ENCODE assay signal across 2 cellular contexts in the genomic region with DNA sequence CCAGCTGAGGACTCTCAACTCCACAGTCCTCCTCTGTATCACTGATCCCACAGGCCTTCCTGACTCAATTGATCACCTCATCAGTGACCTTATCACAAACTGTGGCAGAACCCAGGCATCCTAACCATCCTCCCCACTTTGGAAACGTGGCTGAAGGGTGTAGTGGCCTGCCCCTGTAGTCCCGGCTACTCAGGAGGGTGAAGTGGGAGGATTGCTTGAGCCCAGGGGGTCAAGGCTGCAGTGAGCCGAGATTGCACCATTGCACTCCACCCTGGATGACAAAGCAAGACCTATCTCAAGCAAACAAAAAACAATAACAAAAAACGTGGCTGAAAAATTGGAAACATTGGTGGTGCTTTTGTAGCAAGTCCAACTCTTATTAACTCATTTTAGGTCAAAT.
A peak's percentile ranks its signal among the peaks of the same experiment; 100 is the strongest.
TF ChIP-seq lines count a peak whose summit lies in the region.

No MANE protein-coding gene starts in this region.

TF ChIP-seq in IMR-90, 13 proteins besides CTCF, POLR2A, EP300 and RAD21:
- TF ChIP-seq, protein P1, sequence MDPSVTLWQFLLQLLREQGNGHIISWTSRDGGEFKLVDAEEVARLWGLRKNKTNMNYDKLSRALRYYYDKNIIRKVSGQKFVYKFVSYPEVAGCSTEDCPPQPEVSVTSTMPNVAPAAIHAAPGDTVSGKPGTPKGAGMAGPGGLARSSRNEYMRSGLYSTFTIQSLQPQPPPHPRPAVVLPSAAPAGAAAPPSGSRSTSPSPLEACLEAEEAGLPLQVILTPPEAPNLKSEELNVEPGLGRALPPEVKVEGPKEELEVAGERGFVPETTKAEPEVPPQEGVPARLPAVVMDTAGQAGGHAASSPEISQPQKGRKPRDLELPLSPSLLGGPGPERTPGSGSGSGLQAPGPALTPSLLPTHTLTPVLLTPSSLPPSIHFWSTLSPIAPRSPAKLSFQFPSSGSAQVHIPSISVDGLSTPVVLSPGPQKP (IDR thresholded peaks at IDR 0.05; ENCODE audit: borderline replicate concordance, low read depth, low read length): no peak
- TF ChIP-seq BHLHE40 (IDR thresholded peaks at IDR 0.05; ENCODE audit: low read depth, low read length) (no peak), MAFK (IDR thresholded peaks at IDR 0.05; ENCODE audit: low read depth, low read length) (no peak), MXI1 (IDR thresholded peaks at IDR 0.05; ENCODE audit: borderline replicate concordance, low read depth, low read length) (no peak), RCOR1 (IDR thresholded peaks at IDR 0.05; ENCODE audit: insufficient replicate concordance, low read length) (no peak), CHD1 (IDR thresholded peaks at IDR 0.05; ENCODE audit: low read depth, low read length) (no peak), MAZ (IDR thresholded peaks at IDR 0.05; ENCODE audit: borderline replicate concordance, low read depth, low read length) (no peak), FOS (IDR thresholded peaks at IDR 0.05; ENCODE audit: low read depth, low read length) (no peak), RFX5 (IDR thresholded peaks at IDR 0.05; ENCODE audit: low read depth, low read length) (no peak), CEBPB (IDR thresholded peaks at IDR 0.05; ENCODE audit: low read depth, low read length) (no peak), NFE2L2 (IDR thresholded peaks at IDR 0.05; ENCODE audit: low read depth, low read length) (no peak), SMC3 (IDR thresholded peaks at IDR 0.05; ENCODE audit: low read depth, low read length) (no peak)
- TF ChIP-seq, protein P2, sequence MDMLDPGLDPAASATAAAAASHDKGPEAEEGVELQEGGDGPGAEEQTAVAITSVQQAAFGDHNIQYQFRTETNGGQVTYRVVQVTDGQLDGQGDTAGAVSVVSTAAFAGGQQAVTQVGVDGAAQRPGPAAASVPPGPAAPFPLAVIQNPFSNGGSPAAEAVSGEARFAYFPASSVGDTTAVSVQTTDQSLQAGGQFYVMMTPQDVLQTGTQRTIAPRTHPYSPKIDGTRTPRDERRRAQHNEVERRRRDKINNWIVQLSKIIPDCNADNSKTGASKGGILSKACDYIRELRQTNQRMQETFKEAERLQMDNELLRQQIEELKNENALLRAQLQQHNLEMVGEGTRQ (IDR thresholded peaks at IDR 0.05; ENCODE audit: low read depth, low read length): no peak

TF ChIP-seq in K562, 482 proteins besides CTCF, POLR2A, EP300 and RAD21:
- TF ChIP-seq ESRRB (CRISPR knock-in tag; IDR thresholded peaks at IDR 0.05; ENCODE audit: borderline replicate concordance) (no peak), DPF2 (IDR thresholded peaks at IDR 0.05) (0 out of 2 replicates have a peak, but pooled peaks have one; percentile 18), KDM1A (IDR thresholded peaks at IDR 0.05) (peak; percentile 55 to 61; a peak in 2 of 4 replicates), TCF3 (CRISPR knock-in tag; IDR thresholded peaks at IDR 0.05) (no peak), E2F3 (CRISPR knock-in tag; IDR thresholded peaks at IDR 0.05) (no peak), NFE2 (IDR thresholded peaks at IDR 0.05; ENCODE audit: low read depth) (peak; percentile 35; the same call in 1 of the 2 replicates), MAFG (tag; conservative IDR thresholded peaks at IDR 0.05) (peak; percentile 28; the same call in 1 of the 2 replicates), NUFIP1 (IDR thresholded peaks at IDR 0.05; ENCODE audit: partially characterized antibody) (no peak), C11orf30 (IDR thresholded peaks at IDR 0.05; ENCODE audit: low read depth) (peak; percentile 13; the same call in 1 of the 2 replicates), ZNF780A (CRISPR knock-in tag; IDR thresholded peaks at IDR 0.05) (no peak)
- TF ChIP-seq, protein P3, sequence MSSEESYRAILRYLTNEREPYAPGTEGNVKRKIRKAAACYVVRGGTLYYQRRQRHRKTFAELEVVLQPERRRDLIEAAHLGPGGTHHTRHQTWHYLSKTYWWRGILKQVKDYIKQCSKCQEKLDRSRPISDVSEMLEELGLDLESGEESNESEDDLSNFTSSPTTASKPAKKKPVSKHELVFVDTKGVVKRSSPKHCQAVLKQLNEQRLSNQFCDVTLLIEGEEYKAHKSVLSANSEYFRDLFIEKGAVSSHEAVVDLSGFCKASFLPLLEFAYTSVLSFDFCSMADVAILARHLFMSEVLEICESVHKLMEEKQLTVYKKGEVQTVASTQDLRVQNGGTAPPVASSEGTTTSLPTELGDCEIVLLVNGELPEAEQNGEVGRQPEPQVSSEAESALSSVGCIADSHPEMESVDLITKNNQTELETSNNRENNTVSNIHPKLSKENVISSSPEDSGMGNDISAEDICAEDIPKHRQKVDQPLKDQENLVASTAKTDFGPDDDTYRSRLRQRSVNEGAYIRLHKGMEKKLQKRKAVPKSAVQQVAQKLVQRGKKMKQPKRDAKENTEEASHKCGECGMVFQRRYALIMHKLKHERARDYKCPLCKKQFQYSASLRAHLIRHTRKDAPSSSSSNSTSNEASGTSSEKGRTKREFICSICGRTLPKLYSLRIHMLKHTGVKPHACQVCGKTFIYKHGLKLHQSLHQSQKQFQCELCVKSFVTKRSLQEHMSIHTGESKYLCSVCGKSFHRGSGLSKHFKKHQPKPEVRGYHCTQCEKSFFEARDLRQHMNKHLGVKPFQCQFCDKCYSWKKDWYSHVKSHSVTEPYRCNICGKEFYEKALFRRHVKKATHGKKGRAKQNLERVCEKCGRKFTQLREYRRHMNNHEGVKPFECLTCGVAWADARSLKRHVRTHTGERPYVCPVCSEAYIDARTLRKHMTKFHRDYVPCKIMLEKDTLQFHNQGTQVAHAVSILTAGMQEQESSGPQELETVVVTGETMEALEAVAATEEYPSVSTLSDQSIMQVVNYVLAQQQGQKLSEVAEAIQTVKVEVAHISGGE (CRISPR knock-in tag; IDR thresholded peaks at IDR 0.05): peak in 1 of 3 experiments; percentile 96; a peak in 2 of 6 replicates
- TF ChIP-seq, protein P4, sequence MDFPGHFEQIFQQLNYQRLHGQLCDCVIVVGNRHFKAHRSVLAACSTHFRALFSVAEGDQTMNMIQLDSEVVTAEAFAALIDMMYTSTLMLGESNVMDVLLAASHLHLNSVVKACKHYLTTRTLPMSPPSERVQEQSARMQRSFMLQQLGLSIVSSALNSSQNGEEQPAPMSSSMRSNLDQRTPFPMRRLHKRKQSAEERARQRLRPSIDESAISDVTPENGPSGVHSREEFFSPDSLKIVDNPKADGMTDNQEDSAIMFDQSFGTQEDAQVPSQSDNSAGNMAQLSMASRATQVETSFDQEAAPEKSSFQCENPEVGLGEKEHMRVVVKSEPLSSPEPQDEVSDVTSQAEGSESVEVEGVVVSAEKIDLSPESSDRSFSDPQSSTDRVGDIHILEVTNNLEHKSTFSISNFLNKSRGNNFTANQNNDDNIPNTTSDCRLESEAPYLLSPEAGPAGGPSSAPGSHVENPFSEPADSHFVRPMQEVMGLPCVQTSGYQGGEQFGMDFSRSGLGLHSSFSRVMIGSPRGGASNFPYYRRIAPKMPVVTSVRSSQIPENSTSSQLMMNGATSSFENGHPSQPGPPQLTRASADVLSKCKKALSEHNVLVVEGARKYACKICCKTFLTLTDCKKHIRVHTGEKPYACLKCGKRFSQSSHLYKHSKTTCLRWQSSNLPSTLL (IDR thresholded peaks at IDR 0.05): no peak
